ENCODE assay signal across 8 cellular contexts in the genomic region with DNA sequence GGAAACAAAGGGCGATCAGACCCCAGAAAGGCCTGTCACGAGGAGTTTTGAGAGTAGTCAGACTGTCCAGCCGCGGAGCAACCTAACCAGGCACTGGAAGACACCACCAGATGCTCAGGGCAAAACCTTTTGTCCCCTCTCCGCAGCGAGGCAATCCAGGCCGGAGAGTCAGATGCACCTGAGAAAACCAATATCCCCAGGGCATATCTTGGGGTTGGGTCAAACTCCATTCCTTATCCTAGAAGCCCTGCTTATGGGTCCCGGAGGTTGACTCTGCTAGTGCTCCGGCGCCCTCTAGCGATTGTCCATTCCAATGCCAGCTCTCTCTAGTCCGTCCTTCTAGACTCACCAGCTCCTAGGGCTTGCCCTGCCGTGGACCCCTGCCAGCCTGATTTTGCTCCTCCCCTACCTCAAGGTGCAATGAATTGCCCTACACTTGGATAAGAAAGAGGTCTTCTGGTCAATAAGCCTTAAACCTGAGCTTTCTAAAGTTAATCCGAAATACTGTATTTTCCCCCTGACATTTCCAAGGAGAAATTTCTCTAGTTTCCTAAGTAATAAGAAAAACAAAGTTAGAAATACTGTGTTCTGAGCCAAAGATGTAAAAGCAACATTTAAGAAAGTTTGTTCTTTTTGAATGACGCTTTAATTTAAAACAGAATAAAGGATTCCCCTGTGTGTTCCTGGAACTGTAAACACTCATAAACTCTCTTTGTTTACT. TPM values are rescaled to one million over a fixed set of nuclear protein-coding genes. Genes with fewer than 3 reads are reported as not detected.
DNase-seq lines count a peak whose midpoint lies in the region; ATAC-seq and TF ChIP-seq lines count a peak whose summit lies in the region.

No MANE protein-coding gene starts in this region.

- POLR2A ChIA-PET in BJ (lab: Charles Lee): no interaction called here

- no peaks in the 10 kb centered on the region for H3K9me3 ChIP-seq in endodermal cell (ENCODE audit: control insufficient read depth, low read length)

- H3K4me1 Mint-ChIP-seq in endodermal cell: peaks cover 27% of the 10 kb centered on the region
- H3K4me1 Mint-ChIP-seq in memory B cell: peaks cover 3% of the 10 kb centered on the region

- TF ChIP-seq CTCF in BJ (IDR thresholded peaks at IDR 0.05; ENCODE audit: insufficient read depth, low read depth, low read length): peak; percentile 96
- peak; percentile 97 for TF ChIP-seq CTCF in endodermal cell (conservative IDR thresholded peaks at IDR 0.05)

- peaks cover 50% of the 10 kb centered on the region for H3K27me3 Mint-ChIP-seq in endodermal cell (ENCODE audit: insufficient read depth)
- H3K27me3 Mint-ChIP-seq in memory B cell: peaks cover 15% of the 10 kb centered on the region

- no peak overlapping the region for H3K27ac ChIP-seq in endodermal cell (ENCODE audit: low read depth, low read length)

- H3K27me3 ChIP-seq in BJ (ENCODE audit: control insufficient read depth, insufficient read depth, low read length) (peaks cover 13% of the 10 kb centered on the region), endodermal cell (ENCODE audit: control insufficient read depth, insufficient read depth, low read length, poor library complexity, severe bottlenecking) (peaks cover 26% of the 10 kb centered on the region)

- H3K4me1 ChIP-seq in endodermal cell (ENCODE audit: control insufficient read depth, insufficient read depth, low read length): peaks cover 2% of the 10 kb centered on the region

- H3K4me3 ChIP-seq in BJ (ENCODE audit: low read depth, low read length) (no peak overlapping the region), endodermal cell (ENCODE audit: low read length) (no peak overlapping the region)

- H3K9ac ChIP-seq in endodermal cell (ENCODE audit: extremely low read depth, low read length, poor library complexity, severe bottlenecking): no peak overlapping the region

- WGBS in endodermal cell (ENCODE audit: insufficient coverage in 1 of 2, insufficient read length in 1 of 2), 2 experiments: 33 to 37% methylated on average over 11 to 15 of the region's 15 CpGs

- CTCF ChIA-PET in BJ (lab: Yijun Ruan, JAX): interaction anchor here (0.7 to 2.2 kb wide), 16 partner anchors 9 to 502 kb away, joined by 3 to 46 read pairs (median 3); no protein-coding TSS in a partner anchor

- H3K36me3 ChIP-seq in BJ (ENCODE audit: control insufficient read depth, insufficient read depth, low read length) (no peaks in the 10 kb centered on the region), endodermal cell (ENCODE audit: control insufficient read depth, insufficient read depth, low read length) (no peaks in the 10 kb centered on the region)

- H3K27ac Mint-ChIP-seq in endodermal cell (no peak overlapping the region), memory B cell (no peak overlapping the region)

- no peaks in the 10 kb centered on the region for H3K9me3 Mint-ChIP-seq in endodermal cell
- H3K9me3 Mint-ChIP-seq in memory B cell: no peaks in the 10 kb centered on the region

- no peaks in the 10 kb centered on the region for H3K36me3 Mint-ChIP-seq in endodermal cell (ENCODE audit: low read depth)
- H3K36me3 Mint-ChIP-seq in memory B cell: no peaks in the 10 kb centered on the region

- no peak for DNase-seq in BJ (ENCODE audit: low read depth)
- peak; percentile 68 for DNase-seq in GM19240 (ENCODE audit: insufficient read length, low spot score)
- DNase-seq in NCI-H526 treated with DMSO at 0.1 percent for 48 hours (lab: John Stamatoyannopoulos, UW): peak; percentile 62
- peak; percentile 13 to 23 for DNase-seq in activated CD4-positive, alpha-beta T cell treated with anti-CD3 and anti-CD28 coated beads, Interleukin-2, amount 50 U/mL, for 24 hours (ENCODE audit: low read depth in 1 of 2, low spot score in 1 of 2)
- DNase-seq in endodermal cell: peak; percentile 98
- peak; percentile 11 to 29 for DNase-seq in memory B cell (ENCODE audit: low spot score in 2 of 2)
- DNase-seq in stimulated activated CD8-positive, alpha-beta memory T cell treated with anti-CD3 and anti-CD28 coated beads, Interleukin-4, amount 100 ng/mL, for 24 hours (ENCODE audit: low read depth): peak; percentile 35

- no peak overlapping the region for H3K4me3 Mint-ChIP-seq in endodermal cell
- H3K4me3 Mint-ChIP-seq in memory B cell: no peak overlapping the region

- ATAC-seq in HG03520 (IDR thresholded peaks at IDR 0.05; ENCODE audit: unreplicated experiment) (peak; percentile 81), memory B cell (ENCODE audit: low read depth) (peak; percentile 42)

RNA-seq across cellular contexts. Expression of a gene that starts 5.5 kb away (rescaled TPM):
- polyA plus RNA-seq in BJ (2011; rRNA removed): not detected in 2 replicates
- polyA minus RNA-seq in BJ (2011; rRNA and poly(A)+ RNA removed): not detected in 2 replicates
- 1 to 10 TPM; 1.7 to 2.5 TPM for total RNA-seq in endodermal cell
- polyA plus RNA-seq in endodermal cell (2013, experiment 1 of 2): 4.2 TPM
- 3.2 TPM for polyA plus RNA-seq in endodermal cell (2013, experiment 2 of 2)
